ENCODE assay signal across 7 cellular contexts in genomic region chr9:98057095-98057799, GRCh38. TPM values are rescaled to one million over a fixed set of nuclear protein-coding genes. Genes with fewer than 3 reads are reported as not detected.
DNase-seq lines count a peak whose midpoint lies in the region; FAIRE-seq and TF ChIP-seq lines count a peak whose summit lies in the region.

No MANE protein-coding gene starts in this region.

- intact Hi-C loops in kidney (cut with DNase I) = no loop called here

- H3K4me1 ChIP-seq in Loucy (ENCODE audit: insufficient read depth, low read length, poor library complexity, severe bottlenecking) = peaks cover 27% of the 10 kb centered on the region
- H3K4me1 ChIP-seq in astrocyte (ENCODE audit: insufficient read depth, low read length) = peaks cover 3% of the 10 kb centered on the region
- peaks cover 0 to 7% of the 10 kb centered on the region in 2 donors for H3K4me1 ChIP-seq in kidney (ENCODE audit: control insufficient read depth in 1 of 2, insufficient read depth in 1 of 2, low read depth in 1 of 2, low read length in 2 of 2)
- peaks cover 0 to 22% (median 18%) of the 10 kb centered on the region in 5 donors for H3K4me1 ChIP-seq in subcutaneous abdominal adipose tissue (ENCODE audit: control insufficient read depth in 5 of 5, insufficient read depth in 5 of 5, low read length in 5 of 5)

- H2AFZ ChIP-seq in Loucy (ENCODE audit: low read length) = peak overlapping the region; percentile 57
- peak overlapping the region; percentile 71 for H2AFZ ChIP-seq in astrocyte (ENCODE audit: low read depth, low read length)

- H3K4me3 ChIP-seq in GM12865 (ENCODE audit: low read depth, low read length) (peak overlapping the region; percentile 79), Loucy (ENCODE audit: low read length, poor library complexity, severe bottlenecking) (peak overlapping the region; percentile 76), astrocyte (ENCODE audit: insufficient read depth, low read depth, low read length) (peak overlapping the region; percentile 91), kidney (ENCODE audit: low read length in 2 of 2) (peak overlapping the region; percentile 62 to 88), subcutaneous abdominal adipose tissue (ENCODE audit: low read depth in 1 of 5, low read length in 5 of 5) (peak overlapping the region; percentile 74 to 92 (median 83))

- H3F3A ChIP-seq in Loucy (ENCODE audit: low read depth) = no peaks in the 10 kb centered on the region

- H3K4me2 ChIP-seq in Loucy (ENCODE audit: low read depth, low read length, poor library complexity, severe bottlenecking) (peak overlapping the region; percentile 80), astrocyte (ENCODE audit: low read length) (peak overlapping the region; percentile 88)

- DNase-seq in GM12865 (ENCODE audit: low read depth) = no peak
- peak; percentile 12 for DNase-seq in astrocyte (ENCODE audit: low read depth)
- DNase-seq in kidney = no peak
- DNase-seq in islet precursor cell = no peak
- no peak for DNase-seq in GOT3 (lab: John Stamatoyannopoulos, UW)

- H3K27ac Mint-ChIP-seq in astrocyte (ENCODE audit: unreplicated experiment) = peak overlapping the region; percentile 99

- FAIRE-seq in astrocyte (lab: Jason Lieb, UNC) (no peak), kidney (lab: Jason Lieb, UNC) (no peak)

- H3K9ac ChIP-seq in Loucy (ENCODE audit: low read depth, low read length, poor library complexity, severe bottlenecking) (peak overlapping the region; percentile 73), astrocyte (ENCODE audit: low read length) (peak overlapping the region; percentile 96), kidney (ENCODE audit: low read length in 2 of 2) (peak overlapping the region; percentile 19 to 63), subcutaneous abdominal adipose tissue (ENCODE audit: low read length in 5 of 5) (peak overlapping the region; percentile 16 to 96 (median 90))

- peaks cover 2% of the 10 kb centered on the region for H3K27me3 Mint-ChIP-seq in astrocyte (ENCODE audit: low read depth, unreplicated experiment)

- H3K36me3 ChIP-seq in Loucy (ENCODE audit: insufficient read depth, low read length) (0 out of 2 replicates have a peak, but pooled peaks cover 3% of the 10 kb centered on the region), astrocyte (ENCODE audit: insufficient read depth, low read length) (peaks cover 4% of the 10 kb centered on the region), kidney (ENCODE audit: control insufficient read depth in 1 of 2, insufficient read depth in 2 of 2, low read length in 2 of 2) (peaks cover 5% of the 10 kb centered on the region in 2 donors), subcutaneous abdominal adipose tissue (ENCODE audit: control insufficient read depth in 5 of 5, insufficient read depth in 5 of 5, low read length in 5 of 5) (peaks cover 0 to 13% (median 8%) of the 10 kb centered on the region in 5 donors)

- H3K27me3 ChIP-seq in Loucy (ENCODE audit: insufficient read depth, low read length, poor library complexity, severe bottlenecking) = no peaks in the 10 kb centered on the region
- no peaks in the 10 kb centered on the region for H3K27me3 ChIP-seq in astrocyte (ENCODE audit: insufficient read depth, low read length)
- H3K27me3 ChIP-seq in subcutaneous abdominal adipose tissue (ENCODE audit: control insufficient read depth in 5 of 5, insufficient read depth in 4 of 5, low read length in 5 of 5) = no peaks in the 10 kb centered on the region

- H3K4me3 Mint-ChIP-seq in astrocyte (ENCODE audit: unreplicated experiment) = peak overlapping the region; percentile 100

- H3K27ac ChIP-seq in astrocyte (ENCODE audit: low read depth, low read length) (peak overlapping the region; percentile 85), kidney (ENCODE audit: low read depth in 2 of 2, low read length in 2 of 2) (peak overlapping the region; percentile 87 to 88), subcutaneous abdominal adipose tissue (ENCODE audit: low read depth, low read length) (peak overlapping the region; percentile 94)

- no peaks in the 10 kb centered on the region for H3K4me1 Mint-ChIP-seq in astrocyte (ENCODE audit: low read depth, unreplicated experiment)

- peaks cover 25% of the 10 kb centered on the region; the same call in 1 of the 2 replicates for H3K79me2 ChIP-seq in Loucy (ENCODE audit: insufficient read depth, low read length)
- H3K79me2 ChIP-seq in astrocyte (ENCODE audit: insufficient read depth, low read length) = peaks cover 26% of the 10 kb centered on the region

- peaks cover 9% of the 10 kb centered on the region for H3K36me3 Mint-ChIP-seq in astrocyte (ENCODE audit: low read depth, unreplicated experiment)

- no peak for TF ChIP-seq CTCF in GM12865 (IDR thresholded peaks at IDR 0.05; ENCODE audit: insufficient read depth, low read depth, low read length, missing control alignments)
- no peak for TF ChIP-seq CTCF in Loucy (conservative IDR thresholded peaks at IDR 0.05; ENCODE audit: low read length)
- no peak for TF ChIP-seq CTCF in astrocyte (IDR thresholded peaks at IDR 0.05; ENCODE audit: insufficient read depth, low read depth, low read length)
- TF ChIP-seq CTCF in kidney (IDR thresholded peaks at IDR 0.05; ENCODE audit: borderline replicate concordance, extremely low read depth, insufficient read depth) = no peak

- H4K20me1 ChIP-seq in Loucy (ENCODE audit: insufficient read depth, low read length, poor library complexity, severe bottlenecking) (no peaks in the 10 kb centered on the region), astrocyte (ENCODE audit: insufficient read depth, low read length) (peaks cover 43% of the 10 kb centered on the region)

- H3K9me3 ChIP-seq in Loucy (ENCODE audit: insufficient read depth, low read depth, low read length) (no peaks in the 10 kb centered on the region), astrocyte (ENCODE audit: insufficient read depth, low read depth, low read length) (no peaks in the 10 kb centered on the region), kidney (ENCODE audit: control insufficient read depth in 1 of 2, low read length in 2 of 2) (no peaks in the 10 kb centered on the region), subcutaneous abdominal adipose tissue (ENCODE audit: control insufficient read depth in 5 of 5, low read length in 5 of 5) (no peaks in the 10 kb centered on the region)

- H3K9me2 ChIP-seq in Loucy (replicated peaks; ENCODE audit: low read depth, low read length) = no peaks in the 10 kb centered on the region

- H3K9me3 Mint-ChIP-seq in astrocyte (ENCODE audit: unreplicated experiment) = no peaks in the 10 kb centered on the region

RNA-seq across cellular contexts. Expression of gene NANS, which starts 0.7 kb away (rescaled TPM):
- 44.4 and 44.5 TPM in 2 replicates for total RNA-seq in astrocyte
- 35.8 TPM for total RNA-seq in kidney
- polyA plus RNA-seq in kidney (ENCODE audit: insufficient read depth, low read depth, low replicate concordance) = 47.7 TPM

Comparison
In these comparisons a context has a peak if more than half of its experiments do, and no peak if none do; other contexts are left out.
1. H3K9ac ChIP-seq: peak in every context shown above with its lines; median percentile 96 in astrocyte; 90 in subcutaneous abdominal adipose tissue; 73 in Loucy; 41 in kidney.